In the genomic region with DNA sequence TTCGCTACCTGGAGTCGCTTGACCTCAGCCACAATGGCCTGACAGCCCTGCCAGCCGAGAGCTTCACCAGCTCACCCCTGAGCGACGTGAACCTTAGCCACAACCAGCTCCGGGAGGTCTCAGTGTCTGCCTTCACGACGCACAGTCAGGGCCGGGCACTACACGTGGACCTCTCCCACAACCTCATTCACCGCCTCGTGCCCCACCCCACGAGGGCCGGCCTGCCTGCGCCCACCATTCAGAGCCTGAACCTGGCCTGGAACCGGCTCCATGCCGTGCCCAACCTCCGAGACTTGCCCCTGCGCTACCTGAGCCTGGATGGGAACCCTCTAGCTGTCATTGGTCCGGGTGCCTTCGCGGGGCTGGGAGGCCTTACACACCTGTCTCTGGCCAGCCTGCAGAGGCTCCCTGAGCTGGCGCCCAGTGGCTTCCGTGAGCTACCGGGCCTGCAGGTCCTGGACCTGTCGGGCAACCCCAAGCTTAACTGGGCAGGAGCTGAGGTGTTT, we compare ENCODE assay signal across 27 cellular contexts. TPM values are rescaled to one million over a fixed set of nuclear protein-coding genes. Genes with fewer than 3 reads are reported as not detected.
DNase-seq lines count a peak whose midpoint lies in the region; ATAC-seq and TF ChIP-seq lines count a peak whose summit lies in the region.
"Had no signal": no experiment of that assay in that cellular context is flagged by ENCODE, and none has a peak within 500 bp of the region (broad histone marks: within the 10 kb centered on the region; RNA-seq: fewer than 3 reads in every experiment).

No MANE protein-coding gene starts in this region.

- DNase-seq in MCF 10A (ENCODE audit: unreplicated experiment) (no peak), breast epithelium (ENCODE audit: low spot score in 2 of 2) (no peak), esophagus squamous epithelium (lab: John Stamatoyannopoulos, UW) (no peak), posterior vena cava (ENCODE audit: low spot score) (peak; percentile 70), D341Med (ENCODE audit: low spot score) (no peak), mesenteric fat pad (ENCODE audit: low spot score) (no peak), Ammon's horn (ENCODE audit: low spot score) (no peak)
- DNase-seq: activated B cell treated with CpG ODN at 0.5 μM for 24 hours; activated naive CD4-positive, alpha-beta T cell; activated T-cell treated with anti-CD3 and anti-CD28 coated beads, Interleukin-2, amount 50 U/mL, for 72 hours; CD4-positive, alpha-beta memory T cell; heart right ventricle; KG1; MG63; NCI-H1105; NCI-H187 treated with DMSO at 0.1 percent for 48 hours; NCI-H2171 treated with DMSO at 0.1 percent for 48 hours; NCI-H524; NK-92 treated with Interleukin-12 subunit alpha and Interleukin-12 subunit beta, amount 100 ng/mL, for 24 hours; pancreas; right cardiac atrium; stimulated activated CD4-positive, alpha-beta T cell treated with anti-CD3 and anti-CD28 coated beads, Interleukin-4, amount 100 ng/mL, for 1 hour had no signal

- H3K4me1 Mint-ChIP-seq in MCF 10A (ENCODE audit: insufficient read depth, unreplicated experiment), result peaks cover 38% of the 10 kb centered on the region

- no peak for ATAC-seq in GM19324 (IDR thresholded peaks at IDR 0.05; ENCODE audit: low FRiP score, unreplicated experiment)
- ATAC-seq: activated T-cell treated with anti-CD3 and anti-CD28 coated beads, Interleukin-2, amount 50 U/mL, for 72 hours; heart right ventricle; pancreas; right cardiac atrium had no signal

- H3K4me3 ChIP-seq in breast epithelium (no peak overlapping the region), esophagus squamous epithelium (no peak overlapping the region)
- H3K4me3 ChIP-seq: heart right ventricle, MG63, pancreas, SK-N-MC, stomach, transverse colon had no signal

- H3K9me3 Mint-ChIP-seq in MCF 10A (ENCODE audit: unreplicated experiment), result no peaks in the 10 kb centered on the region
- H3K9me3 Mint-ChIP-seq: activated B cell treated with CpG ODN at 0.5 μM for 24 hours; activated T-cell treated with anti-CD3 and anti-CD28 coated beads, Interleukin-2, amount 50 U/mL, for 72 hours; CD4-positive, alpha-beta memory T cell had no signal

- intact Hi-C loops in MCF 10A (cut with micrococcal nuclease), result no loop called here
- intact Hi-C loops in breast epithelium (cut with DNase I; ENCODE audit: low total_unique reads), result no loop called here
- intact Hi-C loops in esophagus squamous epithelium (cut with DNase I), result loop anchor here (5.0 kb wide), 1 partner anchor 59 kb away; no protein-coding TSS in a partner anchor
- intact Hi-C loops in posterior vena cava (cut with DNase I), result loop anchor here in 1 of 2 donors (5.0 kb wide), 1 partner anchor 59 kb away; no protein-coding TSS in a partner anchor

- WGBS in esophagus squamous epithelium, 2 donors, result 61 to 70% methylated on average over 5 to 12 of the region's 26 CpGs

- peak overlapping the region; percentile 89 for H3K27ac Mint-ChIP-seq in MCF 10A (ENCODE audit: low read depth, unreplicated experiment)
- H3K27ac Mint-ChIP-seq: activated B cell treated with CpG ODN at 0.5 μM for 24 hours; activated T-cell treated with anti-CD3 and anti-CD28 coated beads, Interleukin-2, amount 50 U/mL, for 72 hours; B cell; CD4-positive, alpha-beta memory T cell had no signal

- no peak overlapping the region for H3K4me3 Mint-ChIP-seq in MCF 10A (ENCODE audit: unreplicated experiment)
- H3K4me3 Mint-ChIP-seq: activated B cell treated with CpG ODN at 0.5 μM for 24 hours; activated T-cell treated with anti-CD3 and anti-CD28 coated beads, Interleukin-2, amount 50 U/mL, for 72 hours; B cell; CD4-positive, alpha-beta memory T cell had no signal

- no TSS peak for BruUV-seq in MCF 10A (replicated peaks; lab: Mats Ljungman, UMichigan)

- H3K27ac ChIP-seq in breast epithelium (peak overlapping the region in 1 of 2 donors; percentile 72), esophagus squamous epithelium (peak overlapping the region in 3 of 4 donors; percentile 34 to 80 (median 76))
- H3K27ac ChIP-seq: heart right ventricle, pancreas, SK-N-MC had no signal

- H3K36me3 Mint-ChIP-seq in MCF 10A (ENCODE audit: insufficient read depth, unreplicated experiment), result peaks cover 33% of the 10 kb centered on the region
- H3K36me3 Mint-ChIP-seq: CD4-positive, alpha-beta memory T cell had no signal

- H3K27me3 Mint-ChIP-seq in MCF 10A (ENCODE audit: insufficient read depth, unreplicated experiment), result no peaks in the 10 kb centered on the region
- H3K27me3 Mint-ChIP-seq: activated B cell treated with CpG ODN at 0.5 μM for 24 hours; CD4-positive, alpha-beta memory T cell had no signal

- H3K36me3 ChIP-seq in breast epithelium, result no peaks in the 10 kb centered on the region
- peaks cover 4 to 45% (median 5%) of the 10 kb centered on the region in 3 donors for H3K36me3 ChIP-seq in esophagus squamous epithelium
- H3K36me3 ChIP-seq: pancreas, transverse colon had no signal

- H3K9me3 ChIP-seq in breast epithelium (no peaks in the 10 kb centered on the region), esophagus squamous epithelium (no peaks in the 10 kb centered on the region)
- H3K9me3 ChIP-seq: MG63, pancreas, stomach, transverse colon had no signal

- TF ChIP-seq POLR2A in breast epithelium (IDR thresholded peaks at IDR 0.05) (no peak), esophagus squamous epithelium (IDR thresholded peaks at IDR 0.05) (no peak)

- CTCF ChIA-PET in MCF 10A (lab: Yijun Ruan, JAX), result interaction anchor here (1.0 to 6.5 kb wide), 5 partner anchors 13 to 124 kb away, joined by 3 to 47 read pairs (median 3); no protein-coding TSS in a partner anchor

- no peaks in the 10 kb centered on the region for H3K27me3 ChIP-seq in breast epithelium
- H3K27me3 ChIP-seq in esophagus squamous epithelium, result no peaks in the 10 kb centered on the region
- H3K27me3 ChIP-seq: heart right ventricle, MG63, pancreas, stomach, transverse colon had no signal

- H3K4me1 ChIP-seq in breast epithelium, result peaks cover 5 to 24% of the 10 kb centered on the region in 2 donors
- H3K4me1 ChIP-seq in esophagus squamous epithelium, result peaks cover 51 to 100% (median 66%) of the 10 kb centered on the region in 3 donors

- TF ChIP-seq CTCF in MCF 10A (IDR thresholded peaks at IDR 0.05; ENCODE audit: unreplicated experiment), result no peak
- no peak for TF ChIP-seq CTCF in breast epithelium (IDR thresholded peaks at IDR 0.05)
- TF ChIP-seq CTCF in esophagus squamous epithelium (IDR thresholded peaks at IDR 0.05), result no peak

- POLR2A ChIA-PET in MCF 10A (lab: Yijun Ruan, JAX), result no interaction called here

RNA-seq across cellular contexts. Expression of gene TSKU, which starts 12.8 kb away (rescaled TPM):
- total RNA-seq in MCF 10A (2022) (18.4 and 20.1 TPM in 2 replicates), breast epithelium (100 to 1,000 TPM in 1 of 3 donors, 10 to 100 TPM in 2; 51.1 to 360 (median 65.1) TPM), esophagus squamous epithelium (10 to 100 TPM; 51.4 to 95.9 (median 88.4) TPM), posterior vena cava (10 to 100 TPM; 64.0 to 77.6 TPM), mesenteric fat pad (185 TPM)
- total RNA-seq: activated B cell treated with CpG ODN at 0.5 μM for 24 hours; B cell; CD4-positive, alpha-beta memory T cell had no signal
